In the genomic region with DNA sequence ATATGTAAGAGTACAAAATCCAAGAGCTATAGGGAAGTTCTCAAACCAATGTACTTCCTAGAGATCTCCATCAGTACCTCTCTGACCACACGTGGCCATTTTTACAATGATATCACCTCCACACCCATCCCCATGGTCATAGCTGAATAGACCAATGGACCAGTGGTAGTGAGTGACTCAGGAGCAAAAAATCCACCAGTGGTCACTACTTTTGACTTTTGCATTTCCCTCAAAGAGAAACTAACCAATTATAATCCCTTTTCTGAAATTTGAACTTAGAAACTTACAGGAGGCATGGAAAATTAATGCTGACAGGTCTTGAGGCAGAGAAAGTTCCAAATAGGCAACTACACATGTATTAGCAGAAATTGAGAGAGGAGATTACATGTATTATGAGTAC, we compare ENCODE assay signal across 29 cellular contexts.
DNase-seq lines count a peak whose midpoint lies in the region; FAIRE-seq and TF ChIP-seq lines count a peak whose summit lies in the region.
"Had no signal": no experiment of that assay in that cellular context is flagged by ENCODE, and none has a peak within 500 bp of the region (broad histone marks: within the 10 kb centered on the region; RNA-seq: fewer than 3 reads in every experiment).

No MANE protein-coding gene starts in this region.

- H3K4me1 ChIP-seq in astrocyte (ENCODE audit: insufficient read depth, low read length) (no peaks in the 10 kb centered on the region), neuronal stem cell (ENCODE audit: control insufficient read depth in 2 of 2, insufficient read depth in 1 of 2, low read depth in 1 of 2, low read length in 2 of 2) (peaks cover 6 to 13% of the 10 kb centered on the region in 2 donors)
- H3K4me1 ChIP-seq: BLaER1, esophagus muscularis mucosa, left lung, pancreas, right lobe of liver had no signal

- H3K36me3 ChIP-seq in astrocyte (ENCODE audit: insufficient read depth, low read length) (no peaks in the 10 kb centered on the region), neuronal stem cell (replicated peaks in 1 of 2; ENCODE audit: control insufficient read depth in 2 of 2, insufficient read depth in 2 of 2, low read length in 2 of 2) (no peaks in the 10 kb centered on the region)
- H3K36me3 ChIP-seq: BLaER1, esophagus muscularis mucosa, left lung, pancreas, right lobe of liver had no signal

- H4K20me1 ChIP-seq in astrocyte (ENCODE audit: insufficient read depth, low read length) = no peaks in the 10 kb centered on the region
- H4K20me1 ChIP-seq: BLaER1 had no signal

- H3K14ac ChIP-seq in neuronal stem cell (ENCODE audit: low read length) = no peak overlapping the region

- WGBS in neuronal stem cell (ENCODE audit: extremely low coverage in 2 of 2, insufficient read length in 2 of 2, insufficient replicate concordance in 1 of 2), 2 donors = no CpG with 5 or more reads among the region's 1 CpG

- H2BK120ac ChIP-seq in neuronal stem cell (ENCODE audit: low read depth, low read length) = no peak overlapping the region

- H4K8ac ChIP-seq in neuronal stem cell (ENCODE audit: low read depth, low read length) = no peak overlapping the region

- no peaks in the 10 kb centered on the region for H3K79me1 ChIP-seq in neuronal stem cell (ENCODE audit: low read depth, low read length)

- H2BK15ac ChIP-seq in neuronal stem cell (ENCODE audit: low read length) = no peak overlapping the region

- H3K9ac ChIP-seq in astrocyte (ENCODE audit: low read length) = no peak overlapping the region
- no peak overlapping the region for H3K9ac ChIP-seq in neuronal stem cell (ENCODE audit: low read depth, low read length, poor library complexity)
- H3K9ac ChIP-seq: BLaER1 had no signal

- H2BK5ac ChIP-seq in neuronal stem cell (ENCODE audit: low read length) = no peak overlapping the region

- peaks cover 4% of the 10 kb centered on the region for H3K4me1 Mint-ChIP-seq in astrocyte (ENCODE audit: low read depth, unreplicated experiment)
- no peaks in the 10 kb centered on the region for H3K4me1 Mint-ChIP-seq in activated T-helper 1 cell treated with anti-CD3 and anti-CD28 coated beads, Interleukin-12 subunit alpha, Interleukin-12 subunit beta, Interleukin-2, Interleukin-4 antibody, amounts not matched to agents 30 ng/mL and 10 ng/mL and 1 ng/mL, durations not matched to agents 14 hours and 24 hours and 36 hours (ENCODE audit: low read depth)
- H3K4me1 Mint-ChIP-seq: activated naive CD4-positive, alpha-beta T cell treated with anti-CD3 and anti-CD28 coated beads, Interleukin-2, amount 10 ng/mL, durations not matched to agents 7 days and 5 days; nephron had no signal

- TF ChIP-seq CTCF in astrocyte (IDR thresholded peaks at IDR 0.05; ENCODE audit: insufficient read depth, low read depth, low read length) = no peak
- no peak for TF ChIP-seq CTCF in foreskin fibroblast (IDR thresholded peaks at IDR 0.05; ENCODE audit: low read depth, low read length)

- FAIRE-seq in astrocyte (lab: Jason Lieb, UNC) = no peak
- FAIRE-seq: A204.1, pancreas had no signal

- H3K9me3 ChIP-seq in astrocyte (ENCODE audit: insufficient read depth, low read depth, low read length) = no peaks in the 10 kb centered on the region
- H3K9me3 ChIP-seq in neuronal stem cell (replicated peaks in 1 of 2; ENCODE audit: control insufficient read depth in 2 of 2, insufficient read depth in 1 of 2, low read depth in 1 of 2, low read length in 2 of 2) = no peaks in the 10 kb centered on the region
- H3K9me3 ChIP-seq: BLaER1, esophagus muscularis mucosa, left lung, pancreas, right lobe of liver had no signal

- H3K27me3 Mint-ChIP-seq in astrocyte (ENCODE audit: low read depth, unreplicated experiment) = no peaks in the 10 kb centered on the region
- H3K27me3 Mint-ChIP-seq in activated T-helper 1 cell treated with anti-CD3 and anti-CD28 coated beads, Interleukin-12 subunit alpha, Interleukin-12 subunit beta, Interleukin-2, Interleukin-4 antibody, amounts not matched to agents 30 ng/mL and 10 ng/mL and 1 ng/mL, durations not matched to agents 14 hours and 24 hours and 36 hours (ENCODE audit: insufficient read depth) = no peaks in the 10 kb centered on the region
- H3K27me3 Mint-ChIP-seq: activated naive CD4-positive, alpha-beta T cell treated with anti-CD3 and anti-CD28 coated beads, Interleukin-2, amount 10 ng/mL, durations not matched to agents 7 days and 5 days; activated T-cell treated with anti-CD3 and anti-CD28 coated beads, Interleukin-2, amount 50 U/mL, for 24 hours; type B pancreatic cell had no signal

- H2BK12ac ChIP-seq in neuronal stem cell (ENCODE audit: low read length) = no peak overlapping the region

- no peaks in the 10 kb centered on the region for H3K36me3 Mint-ChIP-seq in astrocyte (ENCODE audit: low read depth, unreplicated experiment)
- H3K36me3 Mint-ChIP-seq in activated T-helper 1 cell treated with anti-CD3 and anti-CD28 coated beads, Interleukin-12 subunit alpha, Interleukin-12 subunit beta, Interleukin-2, Interleukin-4 antibody, amounts not matched to agents 30 ng/mL and 10 ng/mL and 1 ng/mL, durations not matched to agents 14 hours and 24 hours and 36 hours (ENCODE audit: low read depth) = no peaks in the 10 kb centered on the region
- H3K36me3 Mint-ChIP-seq: activated naive CD4-positive, alpha-beta T cell treated with anti-CD3 and anti-CD28 coated beads, Interleukin-2, amount 10 ng/mL, durations not matched to agents 7 days and 5 days; type B pancreatic cell had no signal

- H3K4me3 Mint-ChIP-seq in astrocyte (ENCODE audit: unreplicated experiment) = no peak overlapping the region
- no peak overlapping the region for H3K4me3 Mint-ChIP-seq in activated T-helper 1 cell treated with anti-CD3 and anti-CD28 coated beads, Interleukin-12 subunit alpha, Interleukin-12 subunit beta, Interleukin-2, Interleukin-4 antibody, amounts not matched to agents 30 ng/mL and 10 ng/mL and 1 ng/mL, durations not matched to agents 14 hours and 24 hours and 36 hours
- H3K4me3 Mint-ChIP-seq: activated naive CD4-positive, alpha-beta T cell treated with anti-CD3 and anti-CD28 coated beads, Interleukin-2, amount 10 ng/mL, durations not matched to agents 7 days and 5 days; activated T-cell treated with anti-CD3 and anti-CD28 coated beads, Interleukin-2, amount 50 U/mL, for 24 hours; effector memory CD8-positive, alpha-beta T cell; nephron; type B pancreatic cell had no signal

- no peak overlapping the region for H3K23ac ChIP-seq in neuronal stem cell (ENCODE audit: low read depth, low read length, poor library complexity)

- no peak overlapping the region for H4K91ac ChIP-seq in neuronal stem cell (ENCODE audit: low read depth, low read length, poor library complexity)

- no peak overlapping the region for H2AK5ac ChIP-seq in neuronal stem cell (ENCODE audit: low read depth, low read length)

- DNase-seq in ACHN (peak; percentile 45), HS-27A (ENCODE audit: low read depth) (peak; percentile 19), astrocyte (ENCODE audit: low read depth) (peak; percentile 47), foreskin fibroblast (peak; percentile 45 to 71), neuronal stem cell (ENCODE audit: low spot score) (no peak), NCI-H146 treated with DMSO at 0.1 percent for 48 hours (lab: John Stamatoyannopoulos, UW; ENCODE audit: unreplicated experiment) (no peak), SHP77 treated with DMSO at 0.1 percent for 48 hours (lab: John Stamatoyannopoulos, UW) (no peak)
- no peak for DNase-seq in activated T-helper 1 cell treated with anti-CD3 and anti-CD28 coated beads, Interleukin-12 subunit alpha, Interleukin-12 subunit beta, Interleukin-2, Interleukin-4 antibody, amounts not matched to agents 30 ng/mL and 10 ng/mL and 1 ng/mL, durations not matched to agents 14 hours and 24 hours and 36 hours (ENCODE audit: low spot score)
- DNase-seq: activated CD4-positive, CD25-positive, alpha-beta regulatory T cell treated with anti-CD3 and anti-CD28 coated beads, Interleukin-2, amount 50 U/mL, for 72 hours; activated naive CD4-positive, alpha-beta T cell treated with anti-CD3 and anti-CD28 coated beads, Interleukin-2, amount 10 ng/mL, durations not matched to agents 7 days and 5 days; activated T-cell treated with anti-CD3 and anti-CD28 coated beads, Interleukin-2, amount 50 U/mL, for 24 hours; anterior cingulate cortex; COR-L47; DMS79 treated with DMSO at 0.1 percent for 48 hours; effector memory CD8-positive, alpha-beta T cell; left lung; NCI-H1694 treated with DMSO at 0.1 percent for 48 hours; NCI-H2227 treated with DMSO at 0.1 percent for 48 hours; NCI-H82; OCI-M1; pancreas; right lobe of liver; SHP77; SW 1271 had no signal

- H2AFZ ChIP-seq in astrocyte (ENCODE audit: low read depth, low read length) (no peak overlapping the region), neuronal stem cell (ENCODE audit: low read length) (no peak overlapping the region)

- H3K4me3 ChIP-seq in astrocyte (ENCODE audit: insufficient read depth, low read depth, low read length) (no peak overlapping the region), foreskin fibroblast (ENCODE audit: low read depth in 1 of 2, low read length in 2 of 2) (no peak overlapping the region), neuronal stem cell (ENCODE audit: low read length in 2 of 2) (no peak overlapping the region)
- H3K4me3 ChIP-seq: BLaER1, esophagus muscularis mucosa, left lung, pancreas, right lobe of liver had no signal

- in situ Hi-C loops in ACHN (cut with HindIII; ENCODE audit: low pct_ligation_motif_present, low pct_unique_long_range_greater_than_20kb, low sequenced_read_pairs) = no loop called here

- no peaks in the 10 kb centered on the region for H3K9me3 Mint-ChIP-seq in astrocyte (ENCODE audit: unreplicated experiment)
- no peaks in the 10 kb centered on the region for H3K9me3 Mint-ChIP-seq in activated T-helper 1 cell treated with anti-CD3 and anti-CD28 coated beads, Interleukin-12 subunit alpha, Interleukin-12 subunit beta, Interleukin-2, Interleukin-4 antibody, amounts not matched to agents 30 ng/mL and 10 ng/mL and 1 ng/mL, durations not matched to agents 14 hours and 24 hours and 36 hours
- H3K9me3 Mint-ChIP-seq: activated naive CD4-positive, alpha-beta T cell treated with anti-CD3 and anti-CD28 coated beads, Interleukin-2, amount 10 ng/mL, durations not matched to agents 7 days and 5 days; activated T-cell treated with anti-CD3 and anti-CD28 coated beads, Interleukin-2, amount 50 U/mL, for 24 hours; nephron; type B pancreatic cell had no signal

- H3K27ac ChIP-seq in astrocyte (ENCODE audit: low read depth, low read length) (no peak overlapping the region), neuronal stem cell (replicated peaks; ENCODE audit: low read length) (no peak overlapping the region)
- H3K27ac ChIP-seq: BLaER1, esophagus muscularis mucosa, left lung, pancreas, right lobe of liver had no signal

- no peaks in the 10 kb centered on the region for H3K27me3 ChIP-seq in astrocyte (ENCODE audit: insufficient read depth, low read length)
- peaks cover 0 to 2% (median 0%) of the 10 kb centered on the region in 3 experiments for H3K27me3 ChIP-seq in neuronal stem cell (ENCODE audit: control insufficient read depth in 3 of 3, insufficient read depth in 3 of 3, low read depth in 1 of 3, low read length in 3 of 3)
- H3K27me3 ChIP-seq: BLaER1, esophagus muscularis mucosa, left lung, pancreas, right lobe of liver had no signal

- no peak overlapping the region for H3K18ac ChIP-seq in neuronal stem cell (ENCODE audit: low read length)

- H3K79me2 ChIP-seq in astrocyte (ENCODE audit: insufficient read depth, low read length) = no peaks in the 10 kb centered on the region

- H3K4me2 ChIP-seq in astrocyte (ENCODE audit: low read length) = no peak overlapping the region
- H3K4me2 ChIP-seq in neuronal stem cell (ENCODE audit: insufficient read depth, low read length, poor library complexity, severe bottlenecking) = no peak overlapping the region
- H3K4me2 ChIP-seq: BLaER1 had no signal

- H3K4ac ChIP-seq in neuronal stem cell (ENCODE audit: low read length) = no peak overlapping the region

- H3K27ac Mint-ChIP-seq in astrocyte (ENCODE audit: unreplicated experiment) = no peak overlapping the region
- no peak overlapping the region for H3K27ac Mint-ChIP-seq in activated T-helper 1 cell treated with anti-CD3 and anti-CD28 coated beads, Interleukin-12 subunit alpha, Interleukin-12 subunit beta, Interleukin-2, Interleukin-4 antibody, amounts not matched to agents 30 ng/mL and 10 ng/mL and 1 ng/mL, durations not matched to agents 14 hours and 24 hours and 36 hours
- H3K27ac Mint-ChIP-seq: activated naive CD4-positive, alpha-beta T cell treated with anti-CD3 and anti-CD28 coated beads, Interleukin-2, amount 10 ng/mL, durations not matched to agents 7 days and 5 days; activated T-cell treated with anti-CD3 and anti-CD28 coated beads, Interleukin-2, amount 50 U/mL, for 24 hours; effector memory CD8-positive, alpha-beta T cell; nephron; type B pancreatic cell had no signal

- intact Hi-C loops in activated T-helper 1 cell treated with anti-CD3 and anti-CD28 coated beads, Interleukin-12 subunit alpha, Interleukin-12 subunit beta, Interleukin-2, Interleukin-4 antibody, amounts not matched to agents 30 ng/mL and 10 ng/mL and 1 ng/mL, durations not matched to agents 14 hours and 24 hours and 36 hours (cut with micrococcal nuclease) = no loop called here

Comparison
In these comparisons a context has a peak if more than half of its experiments do, and no peak if none do; other contexts are left out.
1. DNase-seq: peak in ACHN (single experiment), HS-27A (single experiment), astrocyte (single experiment) and foreskin fibroblast (2 of 2); none in activated T-helper 1 cell treated with anti-CD3 and anti-CD28 coated beads, Interleukin-12 subunit alpha, Interleukin-12 subunit beta, Interleukin-2, Interleukin-4 antibody, amounts not matched to agents 30 ng/mL and 10 ng/mL and 1 ng/mL, durations not matched to agents 14 hours and 24 hours and 36 hours (single experiment), neuronal stem cell (single experiment), NCI-H146 treated with DMSO at 0.1 percent for 48 hours (single experiment) and SHP77 treated with DMSO at 0.1 percent for 48 hours (single experiment).